ENCODE assay signal across 19 cellular contexts in genomic region chr5:137760294-137761019, GRCh38.
"Had no signal": no experiment of that assay in that cellular context is flagged by ENCODE, and none has a peak within 500 bp of the region (broad histone marks: within the 10 kb centered on the region; RNA-seq: fewer than 3 reads in every experiment).

No MANE protein-coding gene starts in this region.

- H3K4me3 Mint-ChIP-seq: activated CD4-positive, alpha-beta memory T cell treated with anti-CD3 and anti-CD28 coated beads, Interleukin-2, amount 10 ng/mL, durations not matched to agents 7 days and 5 days; activated CD8-positive, alpha-beta memory T cell treated with anti-CD3 and anti-CD28 coated beads, Interleukin-2, amount 10 ng/mL, durations not matched to agents 7 days and 5 days; activated naive CD8-positive, alpha-beta T cell treated with anti-CD3 and anti-CD28 coated beads for 36 hours; activated T-helper 17 cell treated with anti-CD3 and anti-CD28 coated beads, Interleukin-2, amount 50 U/mL, for 72 hours; natural killer cell had no signal

- DNase-seq: activated CD4-positive, alpha-beta memory T cell treated with anti-CD3 and anti-CD28 coated beads, Interleukin-2, amount 10 ng/mL, durations not matched to agents 7 days and 5 days; activated CD4-positive, alpha-beta T cell treated with anti-CD3 and anti-CD28 coated beads for 48 hours; activated CD4-positive, CD25-positive, alpha-beta regulatory T cell; activated CD8-positive, alpha-beta memory T cell treated with anti-CD3 and anti-CD28 coated beads, Interleukin-2, amount 10 ng/mL, durations not matched to agents 7 days and 5 days; activated naive CD4-positive, alpha-beta T cell; activated naive CD8-positive, alpha-beta T cell treated with anti-CD3 and anti-CD28 coated beads for 36 hours; body of pancreas; colonic mucosa; left cardiac atrium; natural killer cell; ovary; psoas muscle; right cardiac atrium; stimulated activated CD4-positive, alpha-beta T cell treated with anti-CD3 and anti-CD28 coated beads, Interleukin-4, amount 100 ng/mL, for 1 hour; stomach; T1000 had no signal

- H3K27me3 ChIP-seq: body of pancreas, colonic mucosa, ovary, stomach had no signal

- H3K27me3 Mint-ChIP-seq: activated CD8-positive, alpha-beta memory T cell treated with anti-CD3 and anti-CD28 coated beads, Interleukin-2, amount 10 ng/mL, durations not matched to agents 7 days and 5 days; activated naive CD8-positive, alpha-beta T cell treated with anti-CD3 and anti-CD28 coated beads for 36 hours had no signal

- H3K9me3 Mint-ChIP-seq: activated CD4-positive, alpha-beta memory T cell treated with anti-CD3 and anti-CD28 coated beads, Interleukin-2, amount 10 ng/mL, durations not matched to agents 7 days and 5 days; activated naive CD8-positive, alpha-beta T cell treated with anti-CD3 and anti-CD28 coated beads for 36 hours; activated T-helper 17 cell treated with anti-CD3 and anti-CD28 coated beads, Interleukin-2, amount 50 U/mL, for 72 hours; natural killer cell had no signal

- H3K4me1 Mint-ChIP-seq: activated naive CD8-positive, alpha-beta T cell treated with anti-CD3 and anti-CD28 coated beads for 36 hours; activated T-helper 17 cell treated with anti-CD3 and anti-CD28 coated beads, Interleukin-2, amount 50 U/mL, for 72 hours; natural killer cell had no signal

- H3K27ac ChIP-seq: body of pancreas, colonic mucosa, ovary, psoas muscle, skin epidermis, stomach had no signal

- H3K27ac Mint-ChIP-seq: activated CD4-positive, alpha-beta memory T cell treated with anti-CD3 and anti-CD28 coated beads, Interleukin-2, amount 10 ng/mL, durations not matched to agents 7 days and 5 days; activated CD8-positive, alpha-beta memory T cell treated with anti-CD3 and anti-CD28 coated beads, Interleukin-2, amount 10 ng/mL, durations not matched to agents 7 days and 5 days; activated naive CD8-positive, alpha-beta T cell treated with anti-CD3 and anti-CD28 coated beads for 36 hours; activated T-helper 17 cell treated with anti-CD3 and anti-CD28 coated beads, Interleukin-2, amount 50 U/mL, for 72 hours; natural killer cell had no signal

- H3K9me3 ChIP-seq: body of pancreas, colonic mucosa, ovary, psoas muscle, stomach had no signal

- H3K4me3 ChIP-seq: body of pancreas, colonic mucosa, lung, ovary, psoas muscle, skin epidermis, stomach had no signal

- H3K36me3 ChIP-seq: colonic mucosa, ovary, stomach had no signal

- H3K4me1 ChIP-seq: colonic mucosa, psoas muscle had no signal

- ATAC-seq: activated CD8-positive, alpha-beta memory T cell treated with anti-CD3 and anti-CD28 coated beads, Interleukin-2, amount 10 ng/mL, durations not matched to agents 7 days and 5 days; activated T-helper 17 cell treated with anti-CD3 and anti-CD28 coated beads, Interleukin-2, amount 50 U/mL, for 72 hours; body of pancreas; left cardiac atrium; natural killer cell; psoas muscle; right cardiac atrium had no signal
